ENCODE assay signal across 1 cellular context in the genomic region with DNA sequence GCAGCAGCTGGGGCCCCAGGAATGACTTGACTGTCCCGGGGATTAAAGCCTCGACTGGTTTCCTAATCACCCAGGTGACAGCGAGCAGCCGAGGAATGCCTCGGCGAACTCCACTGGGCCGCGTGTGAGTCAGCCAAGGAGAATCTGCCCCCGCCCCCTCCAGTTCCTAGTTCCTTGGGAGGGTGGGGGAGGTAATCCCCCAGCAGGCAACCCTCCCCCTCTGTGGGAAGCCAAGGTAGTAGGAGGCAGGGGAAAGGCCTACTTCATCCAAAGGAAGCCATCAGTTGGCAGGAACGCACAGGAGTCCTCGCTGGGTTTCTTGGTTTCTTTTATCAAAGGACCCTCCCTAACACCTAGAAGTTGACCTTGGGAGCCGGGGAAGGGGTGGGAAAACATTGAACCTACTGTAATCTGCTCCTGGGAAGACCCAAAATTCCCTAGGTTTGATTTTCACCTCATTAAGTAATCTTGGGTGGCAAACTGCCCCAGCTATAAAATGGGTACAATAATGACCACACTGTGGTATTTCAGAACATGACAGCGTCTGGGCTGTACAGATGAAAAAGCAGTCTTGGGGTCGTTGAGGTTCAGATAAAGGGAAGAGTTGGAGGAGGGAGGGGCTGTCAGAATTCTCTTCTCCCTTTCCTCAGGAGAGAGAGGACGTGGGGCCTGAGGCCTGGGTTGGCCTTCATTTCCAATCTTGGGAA.
TF ChIP-seq lines count a peak whose summit lies in the region.

No MANE protein-coding gene starts in this region.

TF ChIP-seq in K562, 482 proteins besides CTCF, POLR2A, EP300 and RAD21 (continued from another document and continues in another):
- TF ChIP-seq NCOA1 (IDR thresholded peaks at IDR 0.05; ENCODE audit: low read depth), result 0 out of 2 replicates have a peak, but pooled peaks have one; percentile 13
- TF ChIP-seq PCBP1 (IDR thresholded peaks at IDR 0.05; ENCODE audit: low read depth, low read length, poor library complexity, severe bottlenecking), result no peak
- TF ChIP-seq MYNN (IDR thresholded peaks at IDR 0.05), result no peak
- TF ChIP-seq MYNN (CRISPR knock-in tag; IDR thresholded peaks at IDR 0.05), result no peak
- no peak; the same call in 1 of the 2 replicates for TF ChIP-seq RFX1 (IDR thresholded peaks at IDR 0.05)
- TF ChIP-seq NR0B1 (IDR thresholded peaks at IDR 0.05; ENCODE audit: partially characterized antibody), result no peak
- TF ChIP-seq PTTG1 (tag; IDR thresholded peaks at IDR 0.05; ENCODE audit: low read depth), result no peak
- no peak for TF ChIP-seq BACH1 (tag; IDR thresholded peaks at IDR 0.05)
- TF ChIP-seq PHTF2 (CRISPR knock-in tag; IDR thresholded peaks at IDR 0.05), result no peak
- no peak for TF ChIP-seq RBM22 (IDR thresholded peaks at IDR 0.05; ENCODE audit: low read depth, low read length, poor library complexity, severe bottlenecking)
- TF ChIP-seq STAT5A (IDR thresholded peaks at IDR 0.05; ENCODE audit: borderline replicate concordance, low read length), result no peak
- peak; percentile 60 for TF ChIP-seq SMARCA4 (IDR thresholded peaks at IDR 0.05)
- no peak for TF ChIP-seq DMBX1 (CRISPR knock-in tag; IDR thresholded peaks at IDR 0.05; ENCODE audit: borderline replicate concordance)
- no peak for TF ChIP-seq RNF2 (IDR thresholded peaks at IDR 0.05)
- no peak for TF ChIP-seq HMG20B (CRISPR knock-in tag; IDR thresholded peaks at IDR 0.05)
- peak; percentile 59; the same call in 1 of the 2 replicates for TF ChIP-seq ARID1B (IDR thresholded peaks at IDR 0.05)
- no peak for TF ChIP-seq BDP1 (IDR thresholded peaks at IDR 0.05; ENCODE audit: insufficient read depth, insufficient read length)
- no peak for TF ChIP-seq ZNF3 (CRISPR knock-in tag; IDR thresholded peaks at IDR 0.05)
- TF ChIP-seq, protein P1, sequence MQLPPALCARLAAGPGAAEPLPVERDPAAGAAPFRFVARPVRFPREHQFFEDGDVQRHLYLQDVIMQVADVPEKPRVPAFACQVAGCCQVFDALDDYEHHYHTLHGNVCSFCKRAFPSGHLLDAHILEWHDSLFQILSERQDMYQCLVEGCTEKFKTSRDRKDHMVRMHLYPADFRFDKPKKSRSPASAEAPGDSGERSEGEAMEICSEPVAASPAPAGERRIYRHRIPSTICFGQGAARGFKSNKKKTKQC (CRISPR knock-in tag; IDR thresholded peaks at IDR 0.05), result no peak
- TF ChIP-seq MAX (CRISPR knock-in tag; IDR thresholded peaks at IDR 0.05), result peak; percentile 26; the same call in 1 of the 2 replicates
- no peak for TF ChIP-seq ZNF445 (CRISPR knock-in tag; IDR thresholded peaks at IDR 0.05; ENCODE audit: low read depth)
- TF ChIP-seq ZNF766 (CRISPR knock-in tag; conservative IDR thresholded peaks at IDR 0.05), result no peak
- TF ChIP-seq, protein P2, sequence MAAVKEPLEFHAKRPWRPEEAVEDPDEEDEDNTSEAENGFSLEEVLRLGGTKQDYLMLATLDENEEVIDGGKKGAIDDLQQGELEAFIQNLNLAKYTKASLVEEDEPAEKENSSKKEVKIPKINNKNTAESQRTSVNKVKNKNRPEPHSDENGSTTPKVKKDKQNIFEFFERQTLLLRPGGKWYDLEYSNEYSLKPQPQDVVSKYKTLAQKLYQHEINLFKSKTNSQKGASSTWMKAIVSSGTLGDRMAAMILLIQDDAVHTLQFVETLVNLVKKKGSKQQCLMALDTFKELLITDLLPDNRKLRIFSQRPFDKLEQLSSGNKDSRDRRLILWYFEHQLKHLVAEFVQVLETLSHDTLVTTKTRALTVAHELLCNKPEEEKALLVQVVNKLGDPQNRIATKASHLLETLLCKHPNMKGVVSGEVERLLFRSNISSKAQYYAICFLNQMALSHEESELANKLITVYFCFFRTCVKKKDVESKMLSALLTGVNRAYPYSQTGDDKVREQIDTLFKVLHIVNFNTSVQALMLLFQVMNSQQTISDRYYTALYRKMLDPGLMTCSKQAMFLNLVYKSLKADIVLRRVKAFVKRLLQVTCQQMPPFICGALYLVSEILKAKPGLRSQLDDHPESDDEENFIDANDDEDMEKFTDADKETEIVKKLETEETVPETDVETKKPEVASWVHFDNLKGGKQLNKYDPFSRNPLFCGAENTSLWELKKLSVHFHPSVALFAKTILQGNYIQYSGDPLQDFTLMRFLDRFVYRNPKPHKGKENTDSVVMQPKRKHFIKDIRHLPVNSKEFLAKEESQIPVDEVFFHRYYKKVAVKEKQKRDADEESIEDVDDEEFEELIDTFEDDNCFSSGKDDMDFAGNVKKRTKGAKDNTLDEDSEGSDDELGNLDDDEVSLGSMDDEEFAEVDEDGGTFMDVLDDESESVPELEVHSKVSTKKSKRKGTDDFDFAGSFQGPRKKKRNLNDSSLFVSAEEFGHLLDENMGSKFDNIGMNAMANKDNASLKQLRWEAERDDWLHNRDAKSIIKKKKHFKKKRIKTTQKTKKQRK (IDR thresholded peaks at IDR 0.05; ENCODE audit: borderline replicate concordance, low read depth, low read length), result no peak
- TF ChIP-seq ZNF75A (CRISPR knock-in tag; IDR thresholded peaks at IDR 0.05), result no peak
- TF ChIP-seq RBM25 (IDR thresholded peaks at IDR 0.05; ENCODE audit: low read depth, low read length, severe bottlenecking), result peak; percentile 17
- no peak for TF ChIP-seq CXXC5 (CRISPR knock-in tag; IDR thresholded peaks at IDR 0.05)
- TF ChIP-seq BCOR (IDR thresholded peaks at IDR 0.05), result peak; percentile 21; the same call in 1 of the 2 replicates
- TF ChIP-seq ZFX (CRISPR knock-in tag; IDR thresholded peaks at IDR 0.05), result peak; percentile 45; the same call in 1 of the 2 replicates
- TF ChIP-seq CBFA2T3 (IDR thresholded peaks at IDR 0.05), result peak; percentile 24; the same call in 1 of the 2 replicates
- TF ChIP-seq NBN (IDR thresholded peaks at IDR 0.05; ENCODE audit: low read depth), result no peak
- TF ChIP-seq TEAD2 (tag; IDR thresholded peaks at IDR 0.05), result no peak
- TF ChIP-seq CHD2 (IDR thresholded peaks at IDR 0.05; ENCODE audit: low read depth, low read length), result peak; percentile 33; the same call in 1 of the 2 replicates
- TF ChIP-seq ZSCAN29 (IDR thresholded peaks at IDR 0.05), result no peak
- TF ChIP-seq XRCC4 (IDR thresholded peaks at IDR 0.05; ENCODE audit: extremely low read depth, insufficient read depth, insufficient read length), result no peak
- TF ChIP-seq ATF3 (IDR thresholded peaks at IDR 0.05), result peak; percentile 82
- no peak for TF ChIP-seq ATF3 (CRISPR knock-in tag; conservative IDR thresholded peaks at IDR 0.05)
- peak in 1 of 2 experiments; percentile 79; a peak in 1 of 4 replicates for TF ChIP-seq KDM1A (IDR thresholded peaks at IDR 0.05)
- TF ChIP-seq ZBTB1 (CRISPR knock-in tag; IDR thresholded peaks at IDR 0.05; ENCODE audit: borderline replicate concordance, low read depth), result no peak
- TF ChIP-seq ZKSCAN8 (CRISPR knock-in tag; IDR thresholded peaks at IDR 0.05), result no peak
- TF ChIP-seq, protein P3, sequence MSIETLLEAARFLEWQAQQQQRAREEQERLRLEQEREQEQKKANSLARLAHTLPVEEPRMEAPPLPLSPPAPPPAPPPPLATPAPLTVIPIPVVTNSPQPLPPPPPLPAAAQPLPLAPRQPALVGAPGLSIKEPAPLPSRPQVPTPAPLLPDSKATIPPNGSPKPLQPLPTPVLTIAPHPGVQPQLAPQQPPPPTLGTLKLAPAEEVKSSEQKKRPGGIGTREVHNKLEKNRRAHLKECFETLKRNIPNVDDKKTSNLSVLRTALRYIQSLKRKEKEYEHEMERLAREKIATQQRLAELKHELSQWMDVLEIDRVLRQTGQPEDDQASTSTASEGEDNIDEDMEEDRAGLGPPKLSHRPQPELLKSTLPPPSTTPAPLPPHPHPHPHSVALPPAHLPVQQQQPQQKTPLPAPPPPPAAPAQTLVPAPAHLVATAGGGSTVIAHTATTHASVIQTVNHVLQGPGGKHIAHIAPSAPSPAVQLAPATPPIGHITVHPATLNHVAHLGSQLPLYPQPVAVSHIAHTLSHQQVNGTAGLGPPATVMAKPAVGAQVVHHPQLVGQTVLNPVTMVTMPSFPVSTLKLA (conservative IDR thresholded peaks at IDR 0.05), result 0 out of 4 replicates have a peak, but pooled peaks of 1 of the 2 experiments have one; percentile 45
- TF ChIP-seq CTBP1 (IDR thresholded peaks at IDR 0.05; ENCODE audit: borderline replicate concordance), result peak; percentile 60; the same call in 1 of the 2 replicates
- TF ChIP-seq PYGO2 (tag; IDR thresholded peaks at IDR 0.05), result no peak
- peak; percentile 11 for TF ChIP-seq FOS (IDR thresholded peaks at IDR 0.05; ENCODE audit: extremely low read depth, insufficient read length)
- TF ChIP-seq ZC3H8 (IDR thresholded peaks at IDR 0.05), result no peak
- TF ChIP-seq ZNF384 (IDR thresholded peaks at IDR 0.05; ENCODE audit: low read depth, low read length), result no peak
- peak; percentile 68; the same call in 1 of the 2 replicates for TF ChIP-seq ZBTB7A (IDR thresholded peaks at IDR 0.05; ENCODE audit: borderline replicate concordance, control insufficient read depth, low read depth, low read length)
- no peak for TF ChIP-seq TRIM24 (IDR thresholded peaks at IDR 0.05)
- TF ChIP-seq, protein P4, sequence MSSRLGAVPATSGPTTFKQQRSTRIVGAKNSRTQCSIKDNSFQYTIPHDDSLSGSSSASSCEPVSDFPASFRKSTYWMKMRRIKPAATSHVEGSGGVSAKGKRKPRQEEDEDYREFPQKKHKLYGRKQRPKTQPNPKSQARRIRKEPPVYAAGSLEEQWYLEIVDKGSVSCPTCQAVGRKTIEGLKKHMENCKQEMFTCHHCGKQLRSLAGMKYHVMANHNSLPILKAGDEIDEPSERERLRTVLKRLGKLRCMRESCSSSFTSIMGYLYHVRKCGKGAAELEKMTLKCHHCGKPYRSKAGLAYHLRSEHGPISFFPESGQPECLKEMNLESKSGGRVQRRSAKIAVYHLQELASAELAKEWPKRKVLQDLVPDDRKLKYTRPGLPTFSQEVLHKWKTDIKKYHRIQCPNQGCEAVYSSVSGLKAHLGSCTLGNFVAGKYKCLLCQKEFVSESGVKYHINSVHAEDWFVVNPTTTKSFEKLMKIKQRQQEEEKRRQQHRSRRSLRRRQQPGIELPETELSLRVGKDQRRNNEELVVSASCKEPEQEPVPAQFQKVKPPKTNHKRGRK (tag; IDR thresholded peaks at IDR 0.05), result no peak
- no peak for TF ChIP-seq SIN3A (IDR thresholded peaks at IDR 0.05; ENCODE audit: borderline replicate concordance in 2 of 2, control insufficient read depth in 1 of 2, low read depth in 2 of 2, low read length in 2 of 2)
- no peak for TF ChIP-seq CCNT2 (IDR thresholded peaks at IDR 0.05; ENCODE audit: borderline replicate concordance, extremely low read depth, insufficient read length, low read depth, low read length)
- no peak for TF ChIP-seq ZNF140 (CRISPR knock-in tag; IDR thresholded peaks at IDR 0.05)
- no peak for TF ChIP-seq XRCC3 (IDR thresholded peaks at IDR 0.05)
- 0 out of 2 replicates have a peak, but pooled peaks have one; percentile 9 for TF ChIP-seq CREM (IDR thresholded peaks at IDR 0.05; ENCODE audit: low read depth)
- TF ChIP-seq TFAP4 (CRISPR knock-in tag; IDR thresholded peaks at IDR 0.05; ENCODE audit: borderline replicate concordance), result peak; percentile 77; the same call in 1 of the 2 replicates
- peak; percentile 74 for TF ChIP-seq JUN (IDR thresholded peaks at IDR 0.05; ENCODE audit: borderline replicate concordance, low read depth, low read length)
- TF ChIP-seq JUN (CRISPR knock-in tag; IDR thresholded peaks at IDR 0.05; ENCODE audit: borderline replicate concordance), result no peak
- no peak for TF ChIP-seq HSF4 (CRISPR knock-in tag; IDR thresholded peaks at IDR 0.05; ENCODE audit: borderline replicate concordance)
- TF ChIP-seq HDAC8 (tag; IDR thresholded peaks at IDR 0.05), result no peak
- no peak for TF ChIP-seq KLF6 (CRISPR knock-in tag; IDR thresholded peaks at IDR 0.05; ENCODE audit: borderline replicate concordance)
- TF ChIP-seq SRSF1 (IDR thresholded peaks at IDR 0.05; ENCODE audit: low read depth, low read length), result no peak
- no peak for TF ChIP-seq FIP1L1 (IDR thresholded peaks at IDR 0.05; ENCODE audit: low read depth, low read length, poor library complexity, severe bottlenecking)
- peak; percentile 86 for TF ChIP-seq JUND (IDR thresholded peaks at IDR 0.05; ENCODE audit: borderline replicate concordance, low read depth, low read length)
- peak; percentile 83; the same call in 1 of the 3 replicates for TF ChIP-seq JUND (tag; IDR thresholded peaks at IDR 0.05; ENCODE audit: borderline replicate concordance, low read depth, low read length)
- TF ChIP-seq, protein P5, sequence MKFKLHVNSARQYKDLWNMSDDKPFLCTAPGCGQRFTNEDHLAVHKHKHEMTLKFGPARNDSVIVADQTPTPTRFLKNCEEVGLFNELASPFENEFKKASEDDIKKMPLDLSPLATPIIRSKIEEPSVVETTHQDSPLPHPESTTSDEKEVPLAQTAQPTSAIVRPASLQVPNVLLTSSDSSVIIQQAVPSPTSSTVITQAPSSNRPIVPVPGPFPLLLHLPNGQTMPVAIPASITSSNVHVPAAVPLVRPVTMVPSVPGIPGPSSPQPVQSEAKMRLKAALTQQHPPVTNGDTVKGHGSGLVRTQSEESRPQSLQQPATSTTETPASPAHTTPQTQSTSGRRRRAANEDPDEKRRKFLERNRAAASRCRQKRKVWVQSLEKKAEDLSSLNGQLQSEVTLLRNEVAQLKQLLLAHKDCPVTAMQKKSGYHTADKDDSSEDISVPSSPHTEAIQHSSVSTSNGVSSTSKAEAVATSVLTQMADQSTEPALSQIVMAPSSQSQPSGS (CRISPR knock-in tag; IDR thresholded peaks at IDR 0.05), result no peak
